In the genomic region with DNA sequence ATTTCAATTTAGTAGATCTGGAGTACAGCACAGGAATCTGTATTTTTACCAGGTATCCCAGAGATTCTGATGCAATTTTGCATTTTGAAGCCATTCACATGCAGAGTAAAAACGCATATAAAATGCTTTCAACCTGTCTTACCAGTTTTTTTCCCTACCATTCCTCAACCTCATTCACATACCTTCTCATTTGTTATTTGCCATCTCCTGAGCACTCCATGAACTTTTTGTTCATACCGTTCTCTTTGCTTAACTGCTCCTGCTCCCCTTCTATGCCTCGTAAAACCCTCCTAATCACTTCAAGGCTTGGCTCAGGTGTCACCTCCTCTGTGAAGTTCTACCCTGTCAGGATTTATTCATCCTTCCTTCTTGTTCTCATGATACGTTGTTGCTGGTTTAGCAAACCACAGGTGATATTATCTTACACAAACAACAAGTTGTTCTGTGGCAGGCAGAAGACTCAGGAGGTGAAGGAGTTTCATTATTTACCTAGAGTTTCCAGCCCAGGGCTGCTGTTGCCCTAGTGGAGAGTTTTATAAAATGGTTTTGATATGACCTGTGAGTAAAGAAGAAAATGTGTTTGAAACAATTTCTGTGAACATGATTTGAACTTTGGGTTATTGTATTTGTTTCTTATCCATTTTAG, we compare ENCODE assay signal across 9 cellular contexts. TPM values are rescaled to one million over a fixed set of nuclear protein-coding genes. Genes with fewer than 3 reads are reported as not detected.
DNase-seq lines count a peak whose midpoint lies in the region; ATAC-seq, FAIRE-seq and TF ChIP-seq lines count a peak whose summit lies in the region.
"Not testable (repeated sequence)": the region's sequence is repeated elsewhere in the genome, so short reads cannot be mapped to it uniquely, and the experiment has no call there.
"Had no signal": no experiment of that assay in that cellular context is flagged by ENCODE, and none has a peak within 500 bp of the region (broad histone marks: within the 10 kb centered on the region; RNA-seq: fewer than 3 reads in every experiment).

No MANE protein-coding gene starts in this region.

- H3K4ac ChIP-seq in H1 (replicated peaks; ENCODE audit: insufficient read length, low read depth, low read length); trophoblast cell (ENCODE audit: low read depth, low read length): not testable (repeated sequence)

- not testable (repeated sequence) for H2BK15ac ChIP-seq in H1 (ENCODE audit: low read length)

- H3K36me3 Mint-ChIP-seq in T-helper 2 cell treated with Interferon-gamma antibody and Interleukin-4, amounts not matched to agents 5 μg/mL and 100 μg/mL, for 36 hours (ENCODE audit: low read depth): not testable (repeated sequence)
- peaks cover 14% of the 10 kb centered on the region for H3K36me3 Mint-ChIP-seq in activated naive CD8-positive, alpha-beta T cell treated with anti-CD3 and anti-CD28 coated beads for 36 hours

- H3K9me3 ChIP-seq in A549; GM23248 (ENCODE audit: low read depth); MM.1S (replicated peaks; ENCODE audit: insufficient read depth, low read length); H1 (ENCODE audit: insufficient read depth in 2 of 2, low read depth in 1 of 2, low read length in 1 of 2); trophoblast cell (ENCODE audit: insufficient read depth, low read depth, low read length): not testable (repeated sequence)

- not testable (repeated sequence) for H3K56ac ChIP-seq in H1 (replicated peaks; ENCODE audit: insufficient read length, low read depth, low read length)

- DNase-seq in A549 (ENCODE audit: low read depth in 1 of 2, low spot score in 1 of 2) (peak; percentile 35 to 68), GM23248 (peak; percentile 13), MM.1S (peak; percentile 88), left kidney (ENCODE audit: low read depth, low spot score) (peak; percentile 71), trophoblast cell (peak; percentile 13 to 83)
- peak; percentile 38 for DNase-seq in T-helper 2 cell treated with Interferon-gamma antibody and Interleukin-4, amounts not matched to agents 5 μg/mL and 100 μg/mL, for 36 hours (ENCODE audit: low spot score)
- DNase-seq in activated naive CD8-positive, alpha-beta T cell treated with anti-CD3 and anti-CD28 coated beads for 36 hours; H1 (ENCODE audit: low read depth in 1 of 2, low spot score in 2 of 2): not testable (repeated sequence)

- not testable (repeated sequence) for H4K91ac ChIP-seq in H1 (replicated peaks; ENCODE audit: insufficient read length, low read length); trophoblast cell (ENCODE audit: low read depth, low read length)

- H3K4me2 ChIP-seq in A549 (peak overlapping the region; percentile 76), MM.1S (ENCODE audit: low read depth, low read length) (peak overlapping the region; percentile 65), H1 (ENCODE audit: insufficient read depth in 1 of 2, low read depth in 2 of 2, low read length in 2 of 2) (peak overlapping the region; percentile 57 to 78), trophoblast cell (ENCODE audit: low read length) (peak overlapping the region; percentile 25)
- not testable (repeated sequence) for H3K4me2 ChIP-seq in GM23248 (ENCODE audit: unreplicated experiment)

- not testable (repeated sequence) for H3K36me3 ChIP-seq in GM23248 (ENCODE audit: low read depth); MM.1S (replicated peaks; ENCODE audit: insufficient read depth, low read length); H1 (ENCODE audit: control insufficient read depth in 2 of 4, insufficient read depth in 4 of 4, low read length in 3 of 4); trophoblast cell (ENCODE audit: control insufficient read depth in 1 of 2, insufficient read depth in 2 of 2, low read length in 2 of 2)

- CTCF ChIA-PET in A549 (lab: Yijun Ruan, JAX) (interaction anchor here (1.0 to 1.6 kb wide), 2 partner anchors 12 to 37 kb away, joined by 3 to 4 read pairs; no protein-coding TSS in a partner anchor), H1 (lab: Charles Lee; ENCODE audit: partially characterized antibody) (interaction anchor here (0.7 kb wide), 1 partner anchor 15 kb away, joined by 3 read pairs; no protein-coding TSS in a partner anchor)

- not testable (repeated sequence) for H2BK120ac ChIP-seq in H1 (replicated peaks; ENCODE audit: low read depth, low read length); trophoblast cell (ENCODE audit: insufficient read depth, low read length, poor library complexity)

- H3K9me2 ChIP-seq in GM23248 (ENCODE audit: insufficient read depth); MM.1S (replicated peaks; ENCODE audit: insufficient read depth, low read length): not testable (repeated sequence)

- H3K27ac Mint-ChIP-seq in T-helper 2 cell treated with Interferon-gamma antibody and Interleukin-4, amounts not matched to agents 5 μg/mL and 100 μg/mL, for 36 hours: not testable (repeated sequence)
- H3K27ac Mint-ChIP-seq in activated naive CD8-positive, alpha-beta T cell treated with anti-CD3 and anti-CD28 coated beads for 36 hours: peak overlapping the region; percentile 59

- POLR2A ChIA-PET in A549 (lab: Yijun Ruan, JAX); H1 (lab: Charles Lee; ENCODE audit: partially characterized antibody): not testable (repeated sequence)

- H3K14ac ChIP-seq in H1 (ENCODE audit: insufficient read length); trophoblast cell (ENCODE audit: low read length): not testable (repeated sequence)

- H2BK5ac ChIP-seq in H1 (ENCODE audit: low read depth, low read length): peak overlapping the region; percentile 78; the same call in 1 of the 2 replicates
- H2BK5ac ChIP-seq in trophoblast cell (ENCODE audit: low read depth, low read length, poor library complexity): not testable (repeated sequence)

- peak overlapping the region; percentile 43; the same call in 1 of the 2 replicates for H2BK20ac ChIP-seq in H1 (ENCODE audit: low read length)

- H3K9ac ChIP-seq in GM23248; MM.1S (ENCODE audit: low read length); trophoblast cell (ENCODE audit: low read length): not testable (repeated sequence)
- peak overlapping the region in 1 of 4 experiments; percentile 31; a peak in 2 of 7 replicates for H3K9ac ChIP-seq in H1 (replicated peaks in 1 of 4; ENCODE audit: extremely low read depth in 1 of 4, low read depth in 3 of 4, low read length in 3 of 4)

- H3K79me1 ChIP-seq in H1 (ENCODE audit: low read depth, low read length); trophoblast cell (ENCODE audit: low read length): not testable (repeated sequence)

- peak overlapping the region; percentile 80; the same call in 1 of the 2 replicates for H2BK12ac ChIP-seq in H1 (ENCODE audit: low read depth, low read length)
- H2BK12ac ChIP-seq in trophoblast cell (ENCODE audit: low read length): not testable (repeated sequence)

- H3K4me3 ChIP-seq in A549 (peak overlapping the region; percentile 31; the same call in 2 of the 3 replicates), MM.1S (ENCODE audit: low read length) (peak overlapping the region; percentile 45), H1 (ENCODE audit: extremely low read depth in 1 of 4, insufficient read depth in 2 of 4, low read depth in 3 of 4, low read length in 4 of 4) (peak overlapping the region in 1 of 4 experiments; percentile 46; a peak in 1 of 8 replicates)
- not testable (repeated sequence) for H3K4me3 ChIP-seq in GM23248; trophoblast cell (ENCODE audit: low read depth, low read length)

- H3K27me3 Mint-ChIP-seq in T-helper 2 cell treated with Interferon-gamma antibody and Interleukin-4, amounts not matched to agents 5 μg/mL and 100 μg/mL, for 36 hours (ENCODE audit: low read depth): peaks cover 13% of the 10 kb centered on the region
- H3K27me3 Mint-ChIP-seq in activated naive CD8-positive, alpha-beta T cell treated with anti-CD3 and anti-CD28 coated beads for 36 hours: not testable (repeated sequence)

- H4K20me1 ChIP-seq in GM23248 (ENCODE audit: insufficient read depth); MM.1S (ENCODE audit: insufficient read depth, low read length); H1 (replicated peaks in 1 of 2; ENCODE audit: control insufficient read depth in 1 of 2, insufficient read depth in 2 of 2, low read length in 2 of 2): not testable (repeated sequence)

- H3K23ac ChIP-seq in H1 (ENCODE audit: insufficient read length); trophoblast cell (ENCODE audit: low read length): not testable (repeated sequence)

- H3F3A ChIP-seq in GM23248 (ENCODE audit: insufficient read depth); MM.1S (ENCODE audit: insufficient read depth, low read length): not testable (repeated sequence)

- H3K4me3 Mint-ChIP-seq in T-helper 2 cell treated with Interferon-gamma antibody and Interleukin-4, amounts not matched to agents 5 μg/mL and 100 μg/mL, for 36 hours: peak overlapping the region; percentile 51
- H3K4me3 Mint-ChIP-seq in activated naive CD8-positive, alpha-beta T cell treated with anti-CD3 and anti-CD28 coated beads for 36 hours: not testable (repeated sequence)

- 0 out of 2 replicates have a peak overlapping the region, but pooled peaks have one; percentile 24 for H2AK5ac ChIP-seq in H1 (ENCODE audit: low read depth, low read length)
- not testable (repeated sequence) for H2AK5ac ChIP-seq in trophoblast cell (ENCODE audit: low read length)

- not testable (repeated sequence) for TF ChIP-seq CTCF in A549 (IDR thresholded peaks at IDR 0.05); H1 (IDR thresholded peaks at IDR 0.05; ENCODE audit: control extremely low read depth in 1 of 3, insufficient read depth in 1 of 3, low read depth in 1 of 3, low read length in 3 of 3)
- peak; percentile 58 for TF ChIP-seq CTCF in MM.1S (IDR thresholded peaks at IDR 0.05; ENCODE audit: low read length)

- WGBS in A549 (ENCODE audit: missing lambda C conversion rate): 3% methylated on average over 4 of the region's 4 CpGs
- WGBS in GM23248 (ENCODE audit: low coverage in 1 of 2, low lambda C conversion rate in 2 of 2, missing lambda C conversion rate in 2 of 2), 2 experiments: 61 to 62% methylated on average over 4 of the region's 4 CpGs
- WGBS in H1 (ENCODE audit: extremely low coverage in 1 of 2, insufficient coverage in 1 of 2, insufficient read length in 1 of 2, insufficient replicate concordance in 2 of 2, low coverage in 1 of 2, low lambda C conversion rate in 2 of 2, missing lambda C conversion rate in 1 of 2), 2 experiments: 23% methylated on average over 4 of the region's 4 CpGs; no CpG with 5 or more reads in 1 of the 2 experiments
- no CpG with 5 or more reads among the region's 4 CpGs for WGBS in trophoblast cell (ENCODE audit: extremely low coverage, insufficient coverage, insufficient read length)

- H3K79me2 ChIP-seq in GM23248 (ENCODE audit: insufficient read depth) (peaks cover 43% of the 10 kb centered on the region), MM.1S (ENCODE audit: low read length) (peaks cover 74% of the 10 kb centered on the region)
- H3K79me2 ChIP-seq in H1 (ENCODE audit: control insufficient read depth in 1 of 2, insufficient read depth in 2 of 2, low read length in 2 of 2); trophoblast cell (ENCODE audit: control insufficient read depth, insufficient read depth, low read length, poor library complexity): not testable (repeated sequence)

- H3K27me3 ChIP-seq in GM23248 (replicated peaks; ENCODE audit: insufficient read depth); MM.1S (replicated peaks; ENCODE audit: insufficient read depth, low read length); H1 (replicated peaks in 1 of 4; ENCODE audit: control insufficient read depth in 3 of 4, extremely low read depth in 1 of 4, insufficient read depth in 3 of 4, low read length in 3 of 4); trophoblast cell (ENCODE audit: insufficient read depth, low read length): not testable (repeated sequence)

- H4K8ac ChIP-seq in H1 (ENCODE audit: extremely low read depth, insufficient read depth, low read length); trophoblast cell (ENCODE audit: low read depth, low read length): not testable (repeated sequence)

- H3K23me2 ChIP-seq in H1 (ENCODE audit: low read depth, low read length): not testable (repeated sequence)

- not testable (repeated sequence) for TF ChIP-seq POLR2A in A549 (IDR thresholded peaks at IDR 0.05; ENCODE audit: low read length); H1 (IDR thresholded peaks at IDR 0.05; ENCODE audit: control extremely low read depth in 1 of 2, low read depth in 2 of 2, low read length in 2 of 2)

- TF ChIP-seq EP300 in A549 (IDR thresholded peaks at IDR 0.05); H1 (IDR thresholded peaks at IDR 0.05; ENCODE audit: borderline replicate concordance in 1 of 2, low read depth in 2 of 2, low read length in 2 of 2): not testable (repeated sequence)

- H4K12ac ChIP-seq in trophoblast cell (ENCODE audit: low read depth, low read length): not testable (repeated sequence)

- not testable (repeated sequence) for H3K9me3 Mint-ChIP-seq in T-helper 2 cell treated with Interferon-gamma antibody and Interleukin-4, amounts not matched to agents 5 μg/mL and 100 μg/mL, for 36 hours; activated naive CD8-positive, alpha-beta T cell treated with anti-CD3 and anti-CD28 coated beads for 36 hours

- not testable (repeated sequence) for H4K5ac ChIP-seq in H1 (ENCODE audit: insufficient read length, low read depth, low read length)

- peak overlapping the region; percentile 77 to 84 for H3K27ac ChIP-seq in A549
- not testable (repeated sequence) for H3K27ac ChIP-seq in GM23248; trophoblast cell (ENCODE audit: low read depth, low read length)
- H3K27ac ChIP-seq in MM.1S (ENCODE audit: low read length): peak overlapping the region; percentile 40; the same call in 1 of the 2 replicates
- peak overlapping the region; percentile 46; the same call in 1 of the 2 replicates for H3K27ac ChIP-seq in H1 (ENCODE audit: low read depth, low read length)

- peak; percentile 89 to 95 for ATAC-seq in A549

- not testable (repeated sequence) for FAIRE-seq in A549 (lab: Jason Lieb, UNC)
- FAIRE-seq in H1 (lab: Jason Lieb, UNC): peak; percentile 81

- in situ Hi-C loops in GM23248 (cut with MboI): not testable (repeated sequence)

- not testable (repeated sequence) for H2AFZ ChIP-seq in GM23248; MM.1S (ENCODE audit: low read length); H1 (ENCODE audit: low read length); trophoblast cell (ENCODE audit: insufficient read depth, low read length, poor library complexity)

- H3K4me1 ChIP-seq in A549: peaks cover 61% of the 10 kb centered on the region
- not testable (repeated sequence) for H3K4me1 ChIP-seq in GM23248 (ENCODE audit: insufficient read depth); trophoblast cell (ENCODE audit: control insufficient read depth in 1 of 2, insufficient read depth in 2 of 2, low read length in 2 of 2)
- H3K4me1 ChIP-seq in MM.1S (ENCODE audit: low read length): peaks cover 19% of the 10 kb centered on the region
- H3K4me1 ChIP-seq in H1 (replicated peaks in 1 of 4; ENCODE audit: control insufficient read depth in 3 of 4, insufficient read depth in 4 of 4, low read length in 3 of 4): peaks cover 2 to 16% (median 4%) of the 10 kb centered on the region in 4 experiments; a peak in 5 of 7 replicates

- not testable (repeated sequence) for TF ChIP-seq RAD21 in A549 (conservative IDR thresholded peaks at IDR 0.05 in 1 of 2, IDR thresholded peaks at IDR 0.05 in 1 of 2); H1 (IDR thresholded peaks at IDR 0.05 in 1 of 2, conservative IDR thresholded peaks at IDR 0.05 in 1 of 2; ENCODE audit: low read depth in 2 of 2, low read length in 2 of 2)

- peaks cover 16% of the 10 kb centered on the region for H3K4me1 Mint-ChIP-seq in T-helper 2 cell treated with Interferon-gamma antibody and Interleukin-4, amounts not matched to agents 5 μg/mL and 100 μg/mL, for 36 hours (ENCODE audit: low read depth)
- H3K4me1 Mint-ChIP-seq in activated naive CD8-positive, alpha-beta T cell treated with anti-CD3 and anti-CD28 coated beads for 36 hours: peaks cover 21% of the 10 kb centered on the region

- H3K18ac ChIP-seq in H1 (ENCODE audit: extremely low read depth, low read length): peak overlapping the region; percentile 60
- H3K18ac ChIP-seq in trophoblast cell (ENCODE audit: low read length): not testable (repeated sequence)

RNA-seq across cellular contexts. Expression of a gene that starts 31.5 kb away (rescaled TPM):
- polyA plus RNA-seq in A549 (2011; rRNA removed) (12.1 and 14.8 TPM in 2 replicates), A549 (2017; fragmentation: RNase III; extraction: RNeasy Plus Mini Kit Qiagen cat#74134 plus additional on column Dnase treatment) (2.7 to 3.6 TPM (median 3.3 TPM) in 3 replicates), GM23248 (2016; fragmentation: Nextera tagmentation; extraction: Ambion mirVana) (2.5 and 3.6 TPM in 2 replicates), H1 (2011; rRNA removed) (7.9 and 18.6 TPM in 2 replicates)
- 1.8 and 2.3 TPM in 2 replicates for polyA plus RNA-seq in A549 (2012; cell fraction: cytosol; rRNA removed)
- 3.0 and 8.6 TPM in 2 replicates for polyA plus RNA-seq in A549 (2012; cell fraction: nucleus; rRNA removed)
- polyA minus RNA-seq in A549 (2011; rRNA and poly(A)+ RNA removed): 80.3 and 99.2 TPM in 2 replicates
- 2.3 and 14.6 TPM in 2 replicates for total RNA-seq in GM23248 (2014; rRNA removed; shearing (Covaris generic))
- total RNA-seq in activated naive CD8-positive, alpha-beta T cell treated with anti-CD3 and anti-CD28 coated beads for 36 hours: 1 to 10 TPM; 5.8 to 10.0 TPM
- total RNA-seq in H1 (2021; fragmentation: NEBNext Ultra II Directional; extraction: Animal tissue kit (Norgen Biotek cat#: 25700)): 14.4 and 18.7 TPM in 2 replicates
- polyA plus RNA-seq in H1 (2011; cell fraction: cytosol; rRNA removed): 14.3 TPM
- 38.3 TPM for polyA plus RNA-seq in H1 (2011; cell fraction: nucleus; rRNA removed)
- 3.3 to 5.6 TPM (median 4.9 TPM) in 4 replicates for polyA plus RNA-seq in H1 (2012, experiment 1 of 2)
- 0.33 TPM for polyA plus RNA-seq in H1 (2012, experiment 2 of 2)
- polyA plus RNA-seq in H1 (2013, experiment 1 of 2): 6.8 TPM
- polyA plus RNA-seq in H1 (2013, experiment 2 of 2): 6.5 TPM
- polyA minus RNA-seq in H1 (2011; rRNA and poly(A)+ RNA removed): 67.6 and 75.2 TPM in 2 replicates
- polyA minus RNA-seq in H1 (2011; cell fraction: cytosol; rRNA and poly(A)+ RNA removed): 9.8 TPM
- polyA minus RNA-seq in H1 (2011; cell fraction: nucleus; rRNA and poly(A)+ RNA removed): 99.9 TPM
- 9.0 and 9.4 TPM in 2 replicates for polyA plus RNA-seq in trophoblast cell (2013)

RNA-seq across cellular contexts. Expression of a gene that starts 38.3 kb away (rescaled TPM):
- polyA plus RNA-seq in A549 (2011; rRNA removed): 166 and 188 TPM in 2 replicates
- polyA plus RNA-seq in A549 (2012; cell fraction: cytosol; rRNA removed): 146 and 153 TPM in 2 replicates
- 54.6 and 97.2 TPM in 2 replicates for polyA plus RNA-seq in A549 (2012; cell fraction: nucleus; rRNA removed)
- polyA plus RNA-seq in A549 (2017; fragmentation: RNase III; extraction: RNeasy Plus Mini Kit Qiagen cat#74134 plus additional on column Dnase treatment): 75.3 to 83.2 TPM (median 79.5 TPM) in 3 replicates
- polyA minus RNA-seq in A549 (2011; rRNA and poly(A)+ RNA removed): 63.6 and 74.7 TPM in 2 replicates
- total RNA-seq in GM23248 (2014; rRNA removed; shearing (Covaris generic)): 12.5 and 18.9 TPM in 2 replicates
- 39.6 and 41.1 TPM in 2 replicates for polyA plus RNA-seq in GM23248 (2016; fragmentation: Nextera tagmentation; extraction: Ambion mirVana)
- total RNA-seq in activated naive CD8-positive, alpha-beta T cell treated with anti-CD3 and anti-CD28 coated beads for 36 hours: 10 to 100 TPM; 93.2 to 94.3 TPM
- 66.3 and 68.4 TPM in 2 replicates for total RNA-seq in H1 (2021; fragmentation: NEBNext Ultra II Directional; extraction: Animal tissue kit (Norgen Biotek cat#: 25700))
- polyA plus RNA-seq in H1 (2011; rRNA removed): 122 and 206 TPM in 2 replicates
- 132 TPM for polyA plus RNA-seq in H1 (2011; cell fraction: cytosol; rRNA removed)
- 61.1 TPM for polyA plus RNA-seq in H1 (2011; cell fraction: nucleus; rRNA removed)
- 86.5 to 123 TPM (median 91.2 TPM) in 4 replicates for polyA plus RNA-seq in H1 (2012, experiment 1 of 2)
- polyA plus RNA-seq in H1 (2012, experiment 2 of 2): 54.8 TPM
- polyA plus RNA-seq in H1 (2013, experiment 1 of 2): 95.9 TPM
- 98.8 TPM for polyA plus RNA-seq in H1 (2013, experiment 2 of 2)
- 88.9 and 96.7 TPM in 2 replicates for polyA minus RNA-seq in H1 (2011; rRNA and poly(A)+ RNA removed)
- 26.8 TPM for polyA minus RNA-seq in H1 (2011; cell fraction: cytosol; rRNA and poly(A)+ RNA removed)
- polyA minus RNA-seq in H1 (2011; cell fraction: nucleus; rRNA and poly(A)+ RNA removed): 41.8 TPM
- 44.5 and 45.0 TPM in 2 replicates for polyA plus RNA-seq in trophoblast cell (2013)
- total RNA-seq: ascending aorta had no signal
